Comparison of ENCODE assay signal across 9 cellular contexts in the genomic region with DNA sequence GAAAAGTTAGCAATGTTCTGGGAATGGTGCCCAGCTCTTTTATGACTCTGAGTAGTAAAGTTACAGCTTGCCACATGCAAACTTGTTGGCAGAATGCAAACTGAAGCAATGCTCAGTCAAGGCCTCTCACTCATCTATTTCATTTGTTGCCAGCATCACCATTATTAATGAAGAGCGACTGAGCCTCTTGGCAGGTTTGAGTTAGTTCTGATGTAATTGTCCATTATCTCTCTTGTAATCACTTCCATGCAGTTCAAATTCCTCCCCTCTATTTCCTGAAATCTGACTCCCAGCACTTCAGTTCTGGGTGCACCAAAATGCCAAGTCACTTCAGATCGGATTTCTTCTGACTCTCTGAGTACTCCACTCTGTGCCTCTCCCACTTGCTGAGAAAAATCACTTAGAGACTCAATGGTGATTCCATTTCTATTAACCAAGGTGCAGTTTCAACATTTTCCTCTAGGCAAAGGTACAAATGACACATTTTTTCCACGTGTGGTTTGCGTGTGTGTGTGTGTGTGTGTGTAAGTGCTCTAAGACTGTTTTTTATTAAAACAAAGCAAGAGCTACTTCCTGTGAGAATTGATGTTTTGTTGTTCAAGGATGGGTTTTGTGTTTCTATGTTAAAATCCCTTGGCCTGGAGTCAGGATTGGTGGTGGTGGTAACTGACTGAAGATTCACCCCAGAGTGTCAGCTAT.
DNase-seq lines count a peak whose midpoint lies in the region; FAIRE-seq and TF ChIP-seq lines count a peak whose summit lies in the region.
"Had no signal": no experiment of that assay in that cellular context is flagged by ENCODE, and none has a peak within 500 bp of the region (broad histone marks: within the 10 kb centered on the region; RNA-seq: fewer than 3 reads in every experiment).

No MANE protein-coding gene starts in this region.

- intact Hi-C loops in activated T-helper 1 cell treated with anti-CD3 and anti-CD28 coated beads, Interleukin-12 subunit alpha, Interleukin-12 subunit beta, Interleukin-2, Interleukin-4 antibody, amounts not matched to agents 30 ng/mL and 10 ng/mL and 1 ng/mL, durations not matched to agents 14 hours and 24 hours and 36 hours (cut with micrococcal nuclease) = no loop called here

- H3K27me3 Mint-ChIP-seq in activated T-helper 1 cell treated with anti-CD3 and anti-CD28 coated beads, Interleukin-12 subunit alpha, Interleukin-12 subunit beta, Interleukin-2, Interleukin-4 antibody, amounts not matched to agents 30 ng/mL and 10 ng/mL and 1 ng/mL, durations not matched to agents 14 hours and 24 hours and 36 hours (ENCODE audit: insufficient read depth) = peaks cover 13% of the 10 kb centered on the region

- no peak for TF ChIP-seq POLR2A in GM12891 (IDR thresholded peaks at IDR 0.05; ENCODE audit: low read depth, low read length)

- H3K27ac Mint-ChIP-seq in activated T-helper 1 cell treated with anti-CD3 and anti-CD28 coated beads, Interleukin-12 subunit alpha, Interleukin-12 subunit beta, Interleukin-2, Interleukin-4 antibody, amounts not matched to agents 30 ng/mL and 10 ng/mL and 1 ng/mL, durations not matched to agents 14 hours and 24 hours and 36 hours = peak overlapping the region; percentile 84

- H3K4me3 Mint-ChIP-seq in activated T-helper 1 cell treated with anti-CD3 and anti-CD28 coated beads, Interleukin-12 subunit alpha, Interleukin-12 subunit beta, Interleukin-2, Interleukin-4 antibody, amounts not matched to agents 30 ng/mL and 10 ng/mL and 1 ng/mL, durations not matched to agents 14 hours and 24 hours and 36 hours = no peak overlapping the region

- FAIRE-seq in GM12891 (lab: Jason Lieb, UNC) = no peak

- DNase-seq in stimulated activated CD4-positive, alpha-beta T cell treated with anti-CD3 and anti-CD28 coated beads, Interleukin-15, amount 100 ng/mL, for 24 hours = peak; percentile 20
- DNase-seq in stimulated activated CD4-positive, alpha-beta T cell treated with anti-CD3 and anti-CD28 coated beads, Interleukin-4, amount 100 ng/mL, for 4 hours = no peak
- no peak for DNase-seq in activated T-helper 1 cell treated with anti-CD3 and anti-CD28 coated beads, Interleukin-12 subunit alpha, Interleukin-12 subunit beta, Interleukin-2, Interleukin-4 antibody, amounts not matched to agents 30 ng/mL and 10 ng/mL and 1 ng/mL, durations not matched to agents 14 hours and 24 hours and 36 hours (ENCODE audit: low spot score)
- DNase-seq in iris pigment epithelial cell (ENCODE audit: low read depth) = peak; percentile 96
- no peak for DNase-seq in GM12891 (ENCODE audit: insufficient read length, low spot score)
- no peak for DNase-seq in NAMALWA (ENCODE audit: low spot score)
- no peak for DNase-seq in T-helper 1 cell
- DNase-seq in NCI-H82 (lab: John Stamatoyannopoulos, UW) = no peak
- DNase-seq: stimulated activated naive CD4-positive, alpha-beta T cell treated with Interleukin-2 at 50 U/mL for 16 hours had no signal

- peaks cover 25% of the 10 kb centered on the region for H3K4me1 Mint-ChIP-seq in activated T-helper 1 cell treated with anti-CD3 and anti-CD28 coated beads, Interleukin-12 subunit alpha, Interleukin-12 subunit beta, Interleukin-2, Interleukin-4 antibody, amounts not matched to agents 30 ng/mL and 10 ng/mL and 1 ng/mL, durations not matched to agents 14 hours and 24 hours and 36 hours (ENCODE audit: low read depth)

- H3K36me3 Mint-ChIP-seq in activated T-helper 1 cell treated with anti-CD3 and anti-CD28 coated beads, Interleukin-12 subunit alpha, Interleukin-12 subunit beta, Interleukin-2, Interleukin-4 antibody, amounts not matched to agents 30 ng/mL and 10 ng/mL and 1 ng/mL, durations not matched to agents 14 hours and 24 hours and 36 hours (ENCODE audit: low read depth) = no peaks in the 10 kb centered on the region

- no peaks in the 10 kb centered on the region for H3K9me3 Mint-ChIP-seq in activated T-helper 1 cell treated with anti-CD3 and anti-CD28 coated beads, Interleukin-12 subunit alpha, Interleukin-12 subunit beta, Interleukin-2, Interleukin-4 antibody, amounts not matched to agents 30 ng/mL and 10 ng/mL and 1 ng/mL, durations not matched to agents 14 hours and 24 hours and 36 hours

TF ChIP-seq in GM12891, 5 proteins besides CTCF, POLR2A, EP300 and RAD21:
- TF ChIP-seq TAF1 (IDR thresholded peaks at IDR 0.05; ENCODE audit: low read depth, low read length) = no peak
TF ChIP-seq in GM12891: peak in this region for 0.

Comparison
In these comparisons a context has a peak if more than half of its experiments do, and no peak if none do; other contexts are left out.
1. DNase-seq: peak in stimulated activated CD4-positive, alpha-beta T cell treated with anti-CD3 and anti-CD28 coated beads, Interleukin-15, amount 100 ng/mL, for 24 hours (single experiment) and iris pigment epithelial cell (single experiment); none in stimulated activated CD4-positive, alpha-beta T cell treated with anti-CD3 and anti-CD28 coated beads, Interleukin-4, amount 100 ng/mL, for 4 hours (0 of 2), activated T-helper 1 cell treated with anti-CD3 and anti-CD28 coated beads, Interleukin-12 subunit alpha, Interleukin-12 subunit beta, Interleukin-2, Interleukin-4 antibody, amounts not matched to agents 30 ng/mL and 10 ng/mL and 1 ng/mL, durations not matched to agents 14 hours and 24 hours and 36 hours (single experiment), GM12891 (single experiment), NAMALWA (single experiment), T-helper 1 cell (0 of 5) and NCI-H82 (single experiment).